ENCODE assay signal across 8 cellular contexts in the genomic region with DNA sequence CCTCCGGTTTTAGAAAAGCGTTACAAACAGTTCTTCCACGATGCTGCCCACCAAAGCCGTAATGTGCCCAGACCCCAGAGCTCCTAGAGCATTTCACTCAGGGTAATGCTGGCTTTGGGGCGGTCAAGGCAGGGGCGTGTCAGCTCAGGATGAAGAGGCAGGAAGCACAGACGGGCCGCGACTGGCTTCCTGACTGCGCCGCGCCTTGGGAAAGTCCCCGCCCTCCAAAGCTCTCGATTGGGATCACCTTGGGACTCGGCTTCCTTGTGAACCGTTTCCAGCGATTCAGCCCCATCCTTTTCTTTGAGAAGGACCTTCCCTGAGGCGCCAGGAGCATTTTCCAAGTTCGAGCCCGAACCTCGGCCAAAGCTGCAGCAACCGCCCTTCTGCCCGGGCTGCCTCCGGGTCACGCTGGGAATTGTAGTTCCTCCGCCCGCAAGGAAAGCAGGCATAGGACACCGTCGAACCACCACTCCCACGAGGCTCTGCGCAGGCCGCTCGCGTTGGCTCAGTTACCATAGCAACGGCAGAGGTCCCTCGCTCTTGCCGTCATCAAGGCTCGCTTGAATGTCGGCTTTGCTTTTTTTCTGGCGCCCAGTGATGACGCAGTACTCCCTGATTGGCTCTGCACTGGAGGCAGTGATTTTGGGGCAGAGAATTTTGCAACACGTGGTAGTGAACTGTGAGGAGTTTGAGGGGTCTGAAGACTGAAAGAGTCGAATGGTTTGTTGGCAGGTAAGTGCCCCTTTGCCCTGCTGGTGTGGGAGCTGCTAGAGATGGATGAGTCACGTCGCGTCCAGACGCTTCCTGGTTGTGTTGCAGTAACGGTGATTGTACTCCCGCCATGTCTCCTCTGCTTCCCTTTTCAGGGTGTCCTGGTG. TPM values are rescaled to one million over a fixed set of nuclear protein-coding genes. Genes with fewer than 3 reads are reported as not detected.
DNase-seq lines count a peak whose midpoint lies in the region; ATAC-seq and TF ChIP-seq lines count a peak whose summit lies in the region.

A gene with protein sequence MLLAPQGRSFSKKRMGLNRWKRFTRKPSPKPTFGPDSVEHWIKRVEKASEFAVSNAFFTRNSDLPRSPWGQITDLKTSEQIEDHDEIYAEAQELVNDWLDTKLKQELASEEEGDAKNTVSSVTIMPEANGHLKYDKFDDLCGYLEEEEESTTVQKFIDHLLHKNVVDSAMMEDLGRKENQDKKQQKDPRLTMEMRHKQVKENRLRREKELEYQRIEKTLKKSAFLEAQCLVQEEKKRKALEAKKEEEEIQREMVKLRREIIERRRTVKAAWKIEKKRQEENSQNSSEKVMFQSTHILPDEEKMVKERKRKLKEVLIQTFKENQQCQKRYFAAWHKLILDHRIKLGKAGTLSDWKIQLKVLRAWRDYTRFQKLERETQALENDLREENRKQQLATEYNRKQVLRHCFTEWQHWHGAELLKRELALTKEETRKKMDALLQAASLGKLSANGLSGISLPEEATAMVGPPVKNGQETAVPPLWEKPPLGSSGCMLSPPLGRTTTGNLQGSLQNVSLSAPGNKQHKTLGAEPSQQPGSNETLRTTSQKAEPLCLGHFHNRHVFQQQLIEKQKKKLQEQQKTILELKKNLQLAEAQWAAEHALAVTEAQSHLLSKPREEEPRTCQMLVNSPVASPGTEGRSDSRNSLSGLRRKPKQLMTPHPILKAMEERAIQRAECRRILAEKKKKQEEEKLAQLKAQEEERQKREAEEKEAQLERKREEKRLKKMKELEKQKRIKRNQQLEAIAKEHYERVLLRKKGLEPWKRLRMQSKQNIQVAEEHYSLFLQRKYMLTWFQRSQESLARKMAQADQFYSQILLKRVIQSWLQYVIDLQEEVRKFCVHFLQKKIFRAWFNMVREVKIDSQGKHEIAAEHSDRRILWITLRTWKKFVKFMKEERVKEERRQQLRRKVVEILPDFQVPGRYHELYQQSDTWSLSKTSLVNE (minus strand): TSS at position 397 of the 881 bp plus-strand sequence. CDS start 60 bp downstream, at position 337.
A gene (plus strand): TSS at position 608 of the 881 bp plus-strand sequence. CDS start 8,521 bp downstream, outside the sequence.

- under 1% methylated on average over 49 of the region's 49 CpGs for WGBS in liver

- H3K27ac ChIP-seq in CD4-positive, CD25-positive, alpha-beta regulatory T cell (ENCODE audit: insufficient read depth, low read length, poor library complexity, severe bottlenecking) = peak within 1 kb of the TSS; percentile 93
- H3K27ac ChIP-seq in dorsolateral prefrontal cortex (peak within 1 kb of the TSS in 49 of 59 donors; percentile 23 to 83 (median 64)), liver (ENCODE audit: low read depth in 1 of 2, low read length in 2 of 2) (peak within 1 kb of the TSS; percentile 33 to 77)

- H3K27ac Mint-ChIP-seq in CD4-positive, CD25-positive, alpha-beta regulatory T cell = peak within 1 kb of the TSS; percentile 85 to 96 (median 95)

- H3K9me3 ChIP-seq in CD4-positive, CD25-positive, alpha-beta regulatory T cell (ENCODE audit: control insufficient read depth in 2 of 2, low read length in 2 of 2) = no peaks in the 10 kb centered on the region
- H3K9me3 ChIP-seq in liver (ENCODE audit: control insufficient read depth in 4 of 4, low read length in 3 of 4) = no peaks in the 10 kb centered on the region

- H3K36me3 ChIP-seq in CD4-positive, CD25-positive, alpha-beta regulatory T cell (ENCODE audit: control insufficient read depth, insufficient read depth, low read length) = peaks cover 10% of the 10 kb centered on the region
- peaks cover 0 to 5% (median 0%) of the 10 kb centered on the region in 4 donors for H3K36me3 ChIP-seq in liver (ENCODE audit: control insufficient read depth in 4 of 4, insufficient read depth in 3 of 4, low read depth in 1 of 4, low read length in 3 of 4)

- peak; percentile 34 to 67 for TF ChIP-seq RAD21 in liver (IDR thresholded peaks at IDR 0.05)

- peaks cover 26 to 51% (median 39%) of the 10 kb centered on the region in 4 donors for H3K4me1 Mint-ChIP-seq in CD4-positive, CD25-positive, alpha-beta regulatory T cell

- TF ChIP-seq CTCF in dorsolateral prefrontal cortex (IDR thresholded peaks at IDR 0.05 in 54 of 56, conservative IDR thresholded peaks at IDR 0.05 in 2 of 56; ENCODE audit: low read depth in 1 of 56, partially characterized antibody in 56 of 56) = peak in 23 of 56 donors; percentile 3 to 50 (median 26)
- no peak for TF ChIP-seq CTCF in liver (IDR thresholded peaks at IDR 0.05; ENCODE audit: low read depth, low read length, missing input control)

- intact Hi-C loops in dorsolateral prefrontal cortex (cut with DNase I) = loop anchor here (2.0 to 5.0 kb wide), 3 partner anchors 219 to 360 kb away; a partner anchor contains a TSS

- DNase-seq in CD4-positive, CD25-positive, alpha-beta regulatory T cell = peak; percentile 99
- peak; percentile 92 for DNase-seq in NCI-H774 (lab: John Stamatoyannopoulos, UW)
- peak; percentile 97 to 98 for DNase-seq in activated CD4-positive, alpha-beta T cell treated with anti-CD3 and anti-CD28 coated beads, Interleukin-2, amount 50 U/mL, for 48 hours
- DNase-seq in dorsolateral prefrontal cortex = peak; percentile 98 to 100 (median 99)
- DNase-seq in stimulated activated CD4-positive, alpha-beta T cell treated with anti-CD3 and anti-CD28 coated beads, Interleukin-4, amount 100 ng/mL, for 1 hour = peak; percentile 95

- H3K9me3 Mint-ChIP-seq in CD4-positive, CD25-positive, alpha-beta regulatory T cell = no peaks in the 10 kb centered on the region

- H3K4me1 ChIP-seq in CD4-positive, CD25-positive, alpha-beta regulatory T cell (ENCODE audit: control insufficient read depth, insufficient read depth, low read length, poor library complexity, severe bottlenecking) = peaks cover 25% of the 10 kb centered on the region
- H3K4me1 ChIP-seq in liver (ENCODE audit: control insufficient read depth in 4 of 4, insufficient read depth in 4 of 4, low read length in 3 of 4) = peaks cover 0 to 16% (median 14%) of the 10 kb centered on the region in 4 donors

- peak within 1 kb of the TSS; percentile 93 to 100 (median 95) for H3K4me3 Mint-ChIP-seq in CD4-positive, CD25-positive, alpha-beta regulatory T cell

- H3K9ac ChIP-seq in liver (ENCODE audit: low read depth in 1 of 2, low read length in 2 of 2) = peak within 1 kb of the TSS; percentile 55 to 59

- ATAC-seq in CD4-positive, CD25-positive, alpha-beta regulatory T cell (ENCODE audit: low read depth in 2 of 2) = peak; percentile 97 to 98
- ATAC-seq in GM19438 (IDR thresholded peaks at IDR 0.05; ENCODE audit: low read depth, unreplicated experiment) (peak; percentile 98), HG03571 (IDR thresholded peaks at IDR 0.05; ENCODE audit: unreplicated experiment) (peak; percentile 97)

- no peaks in the 10 kb centered on the region for H3K27me3 ChIP-seq in CD4-positive, CD25-positive, alpha-beta regulatory T cell (ENCODE audit: control insufficient read depth, insufficient read depth, low read length)
- H3K27me3 ChIP-seq in dorsolateral prefrontal cortex = no peaks in the 10 kb centered on the region
- no peaks in the 10 kb centered on the region for H3K27me3 ChIP-seq in liver (ENCODE audit: control insufficient read depth in 4 of 4, insufficient read depth in 4 of 4, low read length in 3 of 4)

- peaks cover 3% of the 10 kb centered on the region for H3K36me3 Mint-ChIP-seq in CD4-positive, CD25-positive, alpha-beta regulatory T cell

- H3K27me3 Mint-ChIP-seq in CD4-positive, CD25-positive, alpha-beta regulatory T cell = no peaks in the 10 kb centered on the region

- peak within 1 kb of the TSS; percentile 100 for H3K4me3 ChIP-seq in CD4-positive, CD25-positive, alpha-beta regulatory T cell (ENCODE audit: low read depth, low read length)
- peak within 1 kb of the TSS; percentile 60 to 100 (median 88) for H3K4me3 ChIP-seq in dorsolateral prefrontal cortex
- H3K4me3 ChIP-seq in liver (ENCODE audit: low read depth in 1 of 3, low read length in 3 of 3) = peak within 1 kb of the TSS; percentile 81 to 95 (median 93)

TF ChIP-seq in liver, 16 proteins besides CTCF, POLR2A, EP300 and RAD21 (continues in another document):
- TF ChIP-seq FOXA2 (IDR thresholded peaks at IDR 0.05) (no peak), EGR1 (IDR thresholded peaks at IDR 0.05; ENCODE audit: low read depth in 2 of 2) (no peak), FOXA1 (IDR thresholded peaks at IDR 0.05) (no peak), HNF4A (conservative IDR thresholded peaks at IDR 0.05) (peak; percentile 18 to 43), SP1 (IDR thresholded peaks at IDR 0.05) (peak; percentile 89), NR2F2 (IDR thresholded peaks at IDR 0.05) (no peak)
- TF ChIP-seq, protein P1, sequence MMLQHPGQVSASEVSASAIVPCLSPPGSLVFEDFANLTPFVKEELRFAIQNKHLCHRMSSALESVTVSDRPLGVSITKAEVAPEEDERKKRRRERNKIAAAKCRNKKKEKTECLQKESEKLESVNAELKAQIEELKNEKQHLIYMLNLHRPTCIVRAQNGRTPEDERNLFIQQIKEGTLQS (IDR thresholded peaks at IDR 0.05) = peak; percentile 74
- TF ChIP-seq, protein P2, sequence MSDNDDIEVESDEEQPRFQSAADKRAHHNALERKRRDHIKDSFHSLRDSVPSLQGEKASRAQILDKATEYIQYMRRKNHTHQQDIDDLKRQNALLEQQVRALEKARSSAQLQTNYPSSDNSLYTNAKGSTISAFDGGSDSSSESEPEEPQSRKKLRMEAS (IDR thresholded peaks at IDR 0.05) = peak; percentile 97

RNA-seq across cellular contexts. Expression of the first gene that starts in this region (rescaled TPM):
- total RNA-seq in CD4-positive, CD25-positive, alpha-beta regulatory T cell = 6.5 TPM
- 1 to 10 TPM in 3 of 4 donors, under 1 TPM in 1; 0.87 to 3.3 (median 1.3) TPM for polyA plus RNA-seq in CD4-positive, CD25-positive, alpha-beta regulatory T cell
- total RNA-seq in dorsolateral prefrontal cortex = 10 to 100 TPM in 76 of 120 experiments, 1 to 10 TPM in 44; 5.7 to 20.1 (median 11.1) TPM
- 1 to 10 TPM in 1 of 2 donors, under 1 TPM in 1; 0.79 to 1.0 TPM for total RNA-seq in liver
- polyA plus RNA-seq in liver = under 1 TPM; 0.31 to 0.81 TPM

RNA-seq across cellular contexts. Expression of the second gene that starts in this region (rescaled TPM):
- 40.2 TPM for total RNA-seq in CD4-positive, CD25-positive, alpha-beta regulatory T cell
- 10 to 100 TPM in 3 of 4 donors, 1 to 10 TPM in 1; 8.3 to 14.1 (median 10.8) TPM for polyA plus RNA-seq in CD4-positive, CD25-positive, alpha-beta regulatory T cell
- total RNA-seq in dorsolateral prefrontal cortex = 10 to 100 TPM in 114 of 120 experiments, 1 to 10 TPM in 6; 7.6 to 24.3 (median 14.9) TPM
- total RNA-seq in liver = 10 to 100 TPM in 1 of 2 donors, 1 to 10 TPM in 1; 5.9 to 11.3 TPM
- 1 to 10 TPM; 4.3 to 5.8 TPM for polyA plus RNA-seq in liver

Comparison
In these comparisons a context has a peak if more than half of its experiments do, and no peak if none do; other contexts are left out.
1. Peak in every context shown above with its lines: DNase-seq, ATAC-seq, H3K4me3 ChIP-seq and H3K27ac ChIP-seq.